ENCODE assay signal across 16 cellular contexts in genomic region chr22:30783021-30783420, GRCh38.
A peak's percentile ranks its signal among the peaks of the same experiment; 100 is the strongest.
DNase-seq lines count a peak whose midpoint lies in the region; TF ChIP-seq lines count a peak whose summit lies in the region.
"Had no signal": no experiment of that assay in that cellular context is flagged by ENCODE, and none has a peak within 500 bp of the region (broad histone marks: within the 10 kb centered on the region; RNA-seq: fewer than 3 reads in every experiment).

No MANE protein-coding gene starts in this region.

- peak; percentile 12 for DNase-seq in SIG-M5 treated with dmso at 0.1 percent for 504 hours (lab: John Stamatoyannopoulos, UW; ENCODE audit: unreplicated experiment)
- no peak for DNase-seq in SIG-M5 (lab: John Stamatoyannopoulos, UW)
- peak; percentile 52 for DNase-seq in LNCaP clone FGC (ENCODE audit: low read depth)
- DNase-seq in epithelial cell of esophagus (ENCODE audit: low read depth): peak; percentile 66
- no peak for DNase-seq in hypothalamus (lab: John Stamatoyannopoulos, UW)
- no peak for DNase-seq in NAMALWA (ENCODE audit: low spot score)
- DNase-seq in medulla oblongata (ENCODE audit: extremely low spot score): no peak
- DNase-seq in GOT3 (lab: John Stamatoyannopoulos, UW): no peak
- DNase-seq: AML-193; Calu3; CD4-positive, CD25-positive, alpha-beta regulatory T cell; DMS 273 treated with DMSO at 0.1 percent for 48 hours; H9; KBM-7 had no signal

- no peak overlapping the region for H3K4me3 ChIP-seq in LNCaP clone FGC (ENCODE audit: low read depth, low read length)
- no peak overlapping the region for H3K4me3 ChIP-seq in epithelial cell of esophagus (ENCODE audit: low read length)
- H3K4me3 ChIP-seq: BLaER1, GM23338 had no signal

- TF ChIP-seq CTCF in LNCaP clone FGC (IDR thresholded peaks at IDR 0.05; ENCODE audit: control insufficient read depth, extremely low read depth, insufficient read depth) (no peak), epithelial cell of esophagus (IDR thresholded peaks at IDR 0.05; ENCODE audit: insufficient read depth, low read depth, low read length, missing control alignments) (no peak)

Comparison
In these comparisons a context has a peak if more than half of its experiments do, and no peak if none do; other contexts are left out.
1. DNase-seq: peak in SIG-M5 treated with dmso at 0.1 percent for 504 hours (single experiment), LNCaP clone FGC (single experiment) and epithelial cell of esophagus (single experiment); none in SIG-M5 (single experiment), hypothalamus (0 of 51), NAMALWA (single experiment), medulla oblongata (single experiment) and GOT3 (single experiment).